10 cellular contexts compared by ENCODE assay signal in the genomic region with DNA sequence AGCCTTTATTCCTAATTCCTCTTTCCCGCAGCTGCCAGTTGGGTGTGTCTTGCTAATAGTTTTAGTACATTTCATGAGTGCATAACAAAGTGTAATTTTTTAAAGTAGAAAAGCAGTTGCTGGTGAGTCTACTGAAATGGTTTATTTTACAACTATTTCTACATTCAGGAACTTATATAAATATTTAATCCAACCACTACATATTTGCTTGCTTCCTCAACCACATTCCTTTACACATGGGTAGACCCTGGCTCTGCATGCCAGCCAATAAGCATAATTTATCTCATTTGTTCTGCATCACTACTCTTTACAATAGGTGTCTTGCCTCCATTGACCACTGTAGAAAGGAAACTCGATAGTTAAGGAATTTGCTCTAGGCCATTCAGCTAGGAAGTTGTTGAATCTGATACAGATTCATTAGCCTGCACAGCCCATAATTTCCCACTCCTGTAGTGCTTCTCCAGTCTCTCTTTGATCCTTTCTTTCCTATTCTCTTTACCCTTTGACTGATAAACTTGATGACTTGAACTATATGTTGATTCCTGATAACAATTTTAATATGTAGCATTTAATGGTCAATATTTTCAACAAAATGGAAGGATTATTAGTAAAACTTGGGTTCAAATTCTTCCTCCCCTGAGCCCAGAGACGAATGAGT.
A peak's percentile ranks its signal among the peaks of the same experiment; 100 is the strongest.
DNase-seq lines count a peak whose midpoint lies in the region; ATAC-seq and TF ChIP-seq lines count a peak whose summit lies in the region.
"Had no signal": no experiment of that assay in that cellular context is flagged by ENCODE, and none has a peak within 500 bp of the region (broad histone marks: within the 10 kb centered on the region; RNA-seq: fewer than 3 reads in every experiment).

No MANE protein-coding gene starts in this region.

- no peak for TF ChIP-seq CTCF in PC-3 (conservative IDR thresholded peaks at IDR 0.05; ENCODE audit: low read depth, low read length)
- no peak for TF ChIP-seq CTCF in epithelial cell of esophagus (IDR thresholded peaks at IDR 0.05; ENCODE audit: insufficient read depth, low read depth, low read length, missing control alignments)
- no peak for TF ChIP-seq CTCF in osteocyte (IDR thresholded peaks at IDR 0.05)
- no peak for TF ChIP-seq CTCF in GM13976 (IDR thresholded peaks at IDR 0.05; ENCODE audit: borderline replicate concordance, control extremely low read depth, extremely low read depth, insufficient read depth, missing control alignments)

- ATAC-seq in PC-3, result peak; percentile 85
- no peak for ATAC-seq in esophagus mucosa

- DNase-seq in GM03348 (ENCODE audit: low spot score), result peak; percentile 65
- DNase-seq in PC-3, result peak; percentile 93
- DNase-seq in epithelial cell of esophagus (ENCODE audit: low read depth), result peak; percentile 83
- DNase-seq in osteocyte (ENCODE audit: extremely low spot score, unreplicated experiment), result no peak
- DNase-seq in NOMO-1 treated with dmso at 0.1 percent for 144 hours (lab: John Stamatoyannopoulos, UW; ENCODE audit: unreplicated experiment), result no peak
- DNase-seq in CD1c-positive myeloid dendritic cell (ENCODE audit: extremely low spot score), result no peak
- no peak for DNase-seq in GM13976 (ENCODE audit: low spot score)
- DNase-seq: activated naive CD8-positive, alpha-beta T cell treated with anti-CD3 and anti-CD28 coated beads for 36 hours; NCI-H1092 had no signal

- H3K27ac ChIP-seq in PC-3 (ENCODE audit: low read length), result peak overlapping the region; percentile 93

- no peaks in the 10 kb centered on the region for H3K27me3 ChIP-seq in PC-3 (ENCODE audit: low read length)

- H3K79me2 ChIP-seq in PC-3 (ENCODE audit: low read length), result no peaks in the 10 kb centered on the region

- H3K4me3 Mint-ChIP-seq in osteocyte (ENCODE audit: unreplicated experiment), result peak overlapping the region; percentile 20
- H3K4me3 Mint-ChIP-seq: activated naive CD8-positive, alpha-beta T cell treated with anti-CD3 and anti-CD28 coated beads for 36 hours had no signal

- CTCF ChIA-PET in PC-3 (lab: Charles Lee), result interaction anchor here (0.6 kb wide), 1 partner anchor 232 kb away, joined by 3 read pairs; no protein-coding TSS in a partner anchor

- peaks cover 36% of the 10 kb centered on the region for H3K4me1 ChIP-seq in PC-3 (ENCODE audit: insufficient read depth, low read length)

- no peaks in the 10 kb centered on the region for H3K9me2 ChIP-seq in PC-3 (replicated peaks; ENCODE audit: low read length)

- no peaks in the 10 kb centered on the region for H3F3A ChIP-seq in PC-3 (ENCODE audit: low read length, unreplicated experiment)

- H3K9me3 ChIP-seq in PC-3 (ENCODE audit: low read length), result no peaks in the 10 kb centered on the region

- in situ Hi-C loops in GM13976 (cut with MboI; ENCODE audit: low sequenced_read_pairs, unreplicated experiment), result no loop called here

- H3K36me3 ChIP-seq in PC-3 (ENCODE audit: low read depth, low read length), result no peaks in the 10 kb centered on the region

- intact Hi-C loops in PC-3 (cut with micrococcal nuclease), result loop anchor here (1.0 to 10.0 kb wide), 3 partner anchors 14 to 360 kb away; no protein-coding TSS in a partner anchor

- peaks cover 6% of the 10 kb centered on the region for H3K9me3 Mint-ChIP-seq in osteocyte (ENCODE audit: unreplicated experiment)
- H3K9me3 Mint-ChIP-seq: activated naive CD8-positive, alpha-beta T cell treated with anti-CD3 and anti-CD28 coated beads for 36 hours had no signal

- BruUV-seq in PC-3 (replicated peaks; lab: Mats Ljungman, UMichigan), result no TSS peak

- H3K4me2 ChIP-seq in PC-3 (ENCODE audit: low read length), result peak overlapping the region; percentile 66

- H3K4me3 ChIP-seq in PC-3 (ENCODE audit: low read length) (no peak overlapping the region), epithelial cell of esophagus (ENCODE audit: low read length) (no peak overlapping the region)

- H3K36me3 Mint-ChIP-seq in osteocyte (ENCODE audit: unreplicated experiment), result no peaks in the 10 kb centered on the region
- H3K36me3 Mint-ChIP-seq: activated naive CD8-positive, alpha-beta T cell treated with anti-CD3 and anti-CD28 coated beads for 36 hours had no signal

- no peaks in the 10 kb centered on the region for H3K27me3 Mint-ChIP-seq in osteocyte (ENCODE audit: unreplicated experiment)

- H2AFZ ChIP-seq in PC-3 (ENCODE audit: low read length), result no peak overlapping the region

- peak overlapping the region; percentile 83 for H3K27ac Mint-ChIP-seq in osteocyte (ENCODE audit: unreplicated experiment)
- H3K27ac Mint-ChIP-seq: activated naive CD8-positive, alpha-beta T cell treated with anti-CD3 and anti-CD28 coated beads for 36 hours had no signal

- peaks cover 24% of the 10 kb centered on the region for H3K4me1 Mint-ChIP-seq in osteocyte (ENCODE audit: unreplicated experiment)
- H3K4me1 Mint-ChIP-seq: activated naive CD8-positive, alpha-beta T cell treated with anti-CD3 and anti-CD28 coated beads for 36 hours had no signal

- H4K20me1 ChIP-seq in PC-3 (ENCODE audit: low read length), result no peaks in the 10 kb centered on the region

- POLR2A ChIA-PET in PC-3 (lab: Charles Lee; ENCODE audit: unreplicated experiment), result interaction anchor here (0.6 to 1.1 kb wide), 3 partner anchors 13 to 634 kb away, joined by 3 to 5 read pairs (median 4); no protein-coding TSS in a partner anchor

- peak overlapping the region; percentile 41 for H3K9ac ChIP-seq in PC-3 (ENCODE audit: low read length)

Comparison
In these comparisons a context has a peak if more than half of its experiments do, and no peak if none do; other contexts are left out.
1. DNase-seq: peak in GM03348 (single experiment), PC-3 (single experiment) and epithelial cell of esophagus (single experiment); none in osteocyte (single experiment), NOMO-1 treated with dmso at 0.1 percent for 144 hours (single experiment), CD1c-positive myeloid dendritic cell (single experiment) and GM13976 (single experiment).